18 cellular contexts compared by ENCODE assay signal in the genomic region with DNA sequence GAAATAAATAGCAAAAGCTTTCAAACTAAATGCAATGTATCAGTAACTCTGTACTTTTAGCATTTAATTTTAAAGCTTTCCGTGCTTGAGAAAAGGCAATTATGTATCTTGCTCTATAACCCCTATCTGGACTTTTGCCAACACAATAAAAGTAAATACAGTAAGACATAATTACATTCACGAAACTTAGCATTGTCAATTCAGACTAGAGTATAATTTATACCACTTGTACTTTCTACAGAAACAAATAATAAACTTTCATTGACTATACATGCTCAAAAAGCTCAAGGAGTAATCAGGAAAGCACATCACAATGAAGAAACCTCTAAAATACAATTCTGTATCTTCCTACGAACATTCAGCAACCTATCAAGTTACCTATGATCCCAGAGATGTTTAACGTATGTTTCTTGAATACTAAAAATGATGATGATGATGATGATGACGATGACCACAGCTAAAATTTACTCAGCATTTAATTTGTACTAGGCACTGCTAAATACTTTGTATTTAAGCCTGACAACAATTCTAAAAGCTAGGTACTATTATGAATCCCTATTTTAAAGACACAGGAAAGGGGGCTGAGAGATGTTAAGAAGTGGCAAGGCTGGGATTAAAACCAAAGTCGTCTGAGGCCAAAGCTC. TPM values are rescaled to one million over a fixed set of nuclear protein-coding genes. Genes with fewer than 3 reads are reported as not detected.
A peak's percentile ranks its signal among the peaks of the same experiment; 100 is the strongest.
DNase-seq lines count a peak whose midpoint lies in the region; FAIRE-seq and TF ChIP-seq lines count a peak whose summit lies in the region.
"Had no signal": no experiment of that assay in that cellular context is flagged by ENCODE, and none has a peak within 500 bp of the region (broad histone marks: within the 10 kb centered on the region; RNA-seq: fewer than 3 reads in every experiment).

No MANE protein-coding gene starts in this region.

- H3K36me3 Mint-ChIP-seq in Caco-2 (ENCODE audit: insufficient read depth, unreplicated experiment) = peaks cover 6% of the 10 kb centered on the region

- peaks cover 7% of the 10 kb centered on the region for H3K4me1 Mint-ChIP-seq in Caco-2 (ENCODE audit: low read depth, unreplicated experiment)

- H3K27me3 ChIP-seq in endothelial cell of umbilical vein (ENCODE audit: control insufficient read depth in 2 of 2, insufficient read depth in 2 of 2, low read length in 2 of 2) = no peaks in the 10 kb centered on the region
- no peaks in the 10 kb centered on the region for H3K27me3 ChIP-seq in Caco-2 (replicated peaks; ENCODE audit: control insufficient read depth, insufficient read depth, low read length)

- CTCF ChIA-PET in endothelial cell of umbilical vein (lab: Charles Lee) = interaction anchor here (1.0 to 1.8 kb wide), 3 partner anchors 11 to 89 kb away, joined by 4 to 10 read pairs (median 5); no protein-coding TSS in a partner anchor
- CTCF ChIA-PET in Caco-2 (lab: Charles Lee) = no interaction called here

- H3K9me1 ChIP-seq in endothelial cell of umbilical vein (replicated peaks; ENCODE audit: control insufficient read depth, extremely low read depth, insufficient read depth, low read length) = no peaks in the 10 kb centered on the region

- peak overlapping the region; percentile 16 for H3K4me2 ChIP-seq in endothelial cell of umbilical vein (ENCODE audit: insufficient read depth, low read length)
- H3K4me2 ChIP-seq: SK-N-SH had no signal

- intact Hi-C loops in endothelial cell of umbilical vein (cut with micrococcal nuclease) (no loop called here), Caco-2 (cut with micrococcal nuclease; ENCODE audit: unreplicated experiment) (no loop called here)

- no peak overlapping the region for H3K4me3 Mint-ChIP-seq in Caco-2 (ENCODE audit: unreplicated experiment)
- H3K4me3 Mint-ChIP-seq: HFFc6 had no signal

- H3K4me1 ChIP-seq in endothelial cell of umbilical vein (ENCODE audit: control insufficient read depth, extremely low read depth, insufficient read depth, low read length) = peaks cover 4% of the 10 kb centered on the region
- 0 out of 2 replicates have a peak, but pooled peaks cover 18% of the 10 kb centered on the region for H3K4me1 ChIP-seq in Caco-2

- no peak for TF ChIP-seq POLR2A in endothelial cell of umbilical vein (IDR thresholded peaks at IDR 0.05; ENCODE audit: low read depth, low read length)

- H3K27ac Mint-ChIP-seq in Caco-2 (ENCODE audit: unreplicated experiment) = no peak overlapping the region
- H3K27ac Mint-ChIP-seq: HFFc6 had no signal

- H3K4me3 ChIP-seq in endothelial cell of umbilical vein (replicated peaks in 1 of 3; ENCODE audit: insufficient read depth in 1 of 3, low read depth in 1 of 3, low read length in 3 of 3) = no peak overlapping the region
- no peak overlapping the region for H3K4me3 ChIP-seq in Caco-2 (ENCODE audit: low read depth, low read length)
- H3K4me3 ChIP-seq: GM23248 had no signal

- no TSS peak for BruUV-seq in endothelial cell of umbilical vein (replicated peaks; lab: Mats Ljungman, UMichigan)
- no TSS peak for BruUV-seq in Caco-2 (replicated peaks; lab: Mats Ljungman, UMichigan)

- no peak for FAIRE-seq in endothelial cell of umbilical vein (lab: Jason Lieb, UNC)

- no peak overlapping the region for H2AFZ ChIP-seq in endothelial cell of umbilical vein (ENCODE audit: low read depth, low read length)
- H2AFZ ChIP-seq: GM23248 had no signal

- no peak for TF ChIP-seq CTCF in endothelial cell of umbilical vein (IDR thresholded peaks at IDR 0.05; ENCODE audit: extremely low read depth in 1 of 2, insufficient read depth in 1 of 2, low read depth in 1 of 2, low read length in 2 of 2)
- no peak for TF ChIP-seq CTCF in GM10266 (IDR thresholded peaks at IDR 0.05; ENCODE audit: control insufficient read depth, insufficient read depth, low read depth, missing control alignments)
- TF ChIP-seq CTCF in Caco-2 (IDR thresholded peaks at IDR 0.05; ENCODE audit: insufficient read depth in 1 of 2, low read depth in 1 of 2, low read length in 1 of 2, severe bottlenecking in 1 of 2, unreplicated experiment in 1 of 2) = no peak

- no peak overlapping the region for H3K9ac ChIP-seq in endothelial cell of umbilical vein (replicated peaks; ENCODE audit: extremely low read depth, insufficient read depth, low read length)
- H3K9ac ChIP-seq: GM23248, SK-N-SH had no signal

- no peaks in the 10 kb centered on the region for H3K27me3 Mint-ChIP-seq in Caco-2 (ENCODE audit: insufficient read depth, unreplicated experiment)

- no peak overlapping the region for H3K27ac ChIP-seq in endothelial cell of umbilical vein (ENCODE audit: insufficient read depth, low read depth, low read length)
- H3K27ac ChIP-seq: 22Rv1, C4-2B, GM23248 had no signal

- dilution Hi-C loops in endothelial cell of umbilical vein (cut with MboI; ENCODE audit: extremely low pct_ligation_motif_present, low sequenced_read_pairs) = no loop called here

- H4K20me1 ChIP-seq in endothelial cell of umbilical vein (replicated peaks; ENCODE audit: control insufficient read depth, extremely low read depth, insufficient read depth, low read length) = no peaks in the 10 kb centered on the region

- H3K9me3 Mint-ChIP-seq in Caco-2 (ENCODE audit: unreplicated experiment) = no peaks in the 10 kb centered on the region
- H3K9me3 Mint-ChIP-seq: HFFc6 had no signal

- POLR2A ChIA-PET in endothelial cell of umbilical vein (lab: Charles Lee) (no interaction called here), Caco-2 (lab: Charles Lee) (no interaction called here)

- DNase-seq in DMS153 treated with DMSO at 0.1 percent for 48 hours (lab: John Stamatoyannopoulos, UW; ENCODE audit: unreplicated experiment) (peak; percentile 5), DMS153 (lab: John Stamatoyannopoulos, UW) (no peak), NCI-H1048 (lab: John Stamatoyannopoulos, UW) (peak; percentile 51), NCI-H2227 treated with DMSO at 0.1 percent for 48 hours (lab: John Stamatoyannopoulos, UW) (peak; percentile 24), endothelial cell of umbilical vein (ENCODE audit: low read depth, low spot score) (peak; percentile 42), GM10266 (ENCODE audit: extremely low spot score) (no peak), retina (no peak), Caco-2 (no peak)
- DNase-seq: COR-L47, GF-D8, GM23248, HFFc6, NCI-H1694, NCI-H524, SK-N-SH, T-helper 1 cell had no signal

- H3K79me2 ChIP-seq in endothelial cell of umbilical vein (ENCODE audit: control insufficient read depth, insufficient read depth, low read length) = no peaks in the 10 kb centered on the region

- no peaks in the 10 kb centered on the region for H3K9me3 ChIP-seq in endothelial cell of umbilical vein (replicated peaks; ENCODE audit: control insufficient read depth, insufficient read depth, low read length)
- no peaks in the 10 kb centered on the region for H3K9me3 ChIP-seq in Caco-2
- H3K9me3 ChIP-seq: SK-N-SH had no signal

- no peaks in the 10 kb centered on the region for H3K36me3 ChIP-seq in endothelial cell of umbilical vein (ENCODE audit: control insufficient read depth in 2 of 2, extremely low read depth in 1 of 2, insufficient read depth in 2 of 2, low read length in 2 of 2)
- H3K36me3 ChIP-seq in Caco-2 (ENCODE audit: control insufficient read depth, insufficient read depth, low read length) = no peaks in the 10 kb centered on the region

TF ChIP-seq in endothelial cell of umbilical vein, 7 proteins besides CTCF, POLR2A, EP300 and RAD21:
- no peak for TF ChIP-seq EZH2 (IDR thresholded peaks at IDR 0.05; ENCODE audit: borderline replicate concordance, low read depth, low read length, severe bottlenecking)
- no peak for TF ChIP-seq FOS (IDR thresholded peaks at IDR 0.05; ENCODE audit: borderline replicate concordance, insufficient read depth, low read length)
- TF ChIP-seq POLR2AphosphoS5 (IDR thresholded peaks at IDR 0.05; ENCODE audit: insufficient read depth, low read depth, low read length) = no peak
- TF ChIP-seq JUN (IDR thresholded peaks at IDR 0.05; ENCODE audit: borderline replicate concordance, insufficient read depth, insufficient read length, low read depth) = no peak

RNA-seq across cellular contexts. Expression of a gene that starts 44.9 kb away (rescaled TPM):
- total RNA-seq in endothelial cell of umbilical vein (20.2 and 21.2 TPM in 2 replicates), Caco-2 (2022) (25.9 and 28.0 TPM in 2 replicates)
- polyA plus RNA-seq in endothelial cell of umbilical vein = 5.4 and 7.5 TPM in 2 replicates
- 6.6 and 6.9 TPM in 2 replicates for polyA plus RNA-seq in endothelial cell of umbilical vein (2011; cell fraction: cytosol; rRNA removed)
- 26.0 and 33.9 TPM in 2 replicates for polyA plus RNA-seq in endothelial cell of umbilical vein (2011; cell fraction: nucleus; rRNA removed)
- 15.3 and 23.5 TPM in 2 replicates for polyA plus RNA-seq in endothelial cell of umbilical vein (2012)
- 5.1 and 6.0 TPM in 2 replicates for polyA minus RNA-seq in endothelial cell of umbilical vein
- polyA minus RNA-seq in endothelial cell of umbilical vein (2011; cell fraction: cytosol; rRNA and poly(A)+ RNA removed) = 5.5 TPM
- 22.6 and 24.1 TPM in 2 replicates for polyA minus RNA-seq in endothelial cell of umbilical vein (2011; cell fraction: nucleus; rRNA and poly(A)+ RNA removed)

Comparison
In these comparisons a context has a peak if more than half of its experiments do, and no peak if none do; other contexts are left out.
1. DNase-seq: peak in DMS153 treated with DMSO at 0.1 percent for 48 hours (single experiment), NCI-H1048 (single experiment), NCI-H2227 treated with DMSO at 0.1 percent for 48 hours (single experiment) and endothelial cell of umbilical vein (single experiment); none in DMS153 (single experiment), GM10266 (single experiment), retina (single experiment) and Caco-2 (0 of 2).